ENCODE assay signal across 8 cellular contexts in genomic region chr2:20222769-20223344, GRCh38. TPM values are rescaled to one million over a fixed set of nuclear protein-coding genes. Genes with fewer than 3 reads are reported as not detected.
DNase-seq lines count a peak whose midpoint lies in the region; TF ChIP-seq lines count a peak whose summit lies in the region.

No MANE protein-coding gene starts in this region.

- DNase-seq in NCI-H2171 (lab: John Stamatoyannopoulos, UW), result peak; percentile 74
- DNase-seq in endodermal cell, result no peak
- no peak for DNase-seq in ovary
- DNase-seq in SW480 (ENCODE audit: low spot score), result no peak
- DNase-seq in 8988T, result no peak
- DNase-seq in retina, result no peak
- DNase-seq in activated gamma-delta T cell treated with Interleukin-2 at 50 U/mL for 16 hours, result no peak

- TF ChIP-seq CTCF in DOHH2 (IDR thresholded peaks at IDR 0.05; ENCODE audit: low read depth, low read length, poor library complexity, severe bottlenecking), result no peak
- no peak for TF ChIP-seq CTCF in endodermal cell (conservative IDR thresholded peaks at IDR 0.05)
- no peak for TF ChIP-seq CTCF in ovary (IDR thresholded peaks at IDR 0.05)

- H3K4me1 ChIP-seq in DOHH2 (ENCODE audit: control insufficient read depth, low read length) (peaks cover 31% of the 10 kb centered on the region), endodermal cell (ENCODE audit: control insufficient read depth, insufficient read depth, low read length) (peaks cover 5% of the 10 kb centered on the region), ovary (ENCODE audit: insufficient read depth) (peaks cover 2% of the 10 kb centered on the region)

- intact Hi-C loops in ovary (cut with DNase I), result loop anchor here in 2 of 4 donors (5.0 kb wide), 2 partner anchors 81 to 86 kb away; no protein-coding TSS in a partner anchor

- H3K79me2 ChIP-seq in DOHH2 (ENCODE audit: control insufficient read depth, low read length), result no peaks in the 10 kb centered on the region

- TF ChIP-seq EP300 in ovary (IDR thresholded peaks at IDR 0.05), result no peak

- H3K36me3 ChIP-seq in DOHH2 (ENCODE audit: control insufficient read depth, low read length) (no peaks in the 10 kb centered on the region), endodermal cell (ENCODE audit: control insufficient read depth, insufficient read depth, low read length) (no peaks in the 10 kb centered on the region), ovary (no peaks in the 10 kb centered on the region)

- H3K4me3 Mint-ChIP-seq in endodermal cell, result peak overlapping the region; percentile 48

- 0 out of 2 replicates have a peak, but pooled peaks cover 5% of the 10 kb centered on the region for H4K20me1 ChIP-seq in DOHH2 (ENCODE audit: control insufficient read depth, insufficient read depth, low read depth, low read length)

- peak overlapping the region; percentile 21 for H3K27ac Mint-ChIP-seq in endodermal cell

- peak overlapping the region; percentile 72; the same call in 1 of the 2 replicates for H3K4me2 ChIP-seq in DOHH2 (ENCODE audit: low read length)

- H3K9me2 ChIP-seq in DOHH2 (replicated peaks; ENCODE audit: control insufficient read depth, low read length), result no peaks in the 10 kb centered on the region

- 51 to 54% methylated on average over 16 to 19 of the region's 19 CpGs for WGBS in endodermal cell (ENCODE audit: insufficient coverage in 1 of 2, insufficient read length in 1 of 2), 2 experiments
- 40 to 47% (median 42%) methylated on average over 19 of the region's 19 CpGs for WGBS in ovary, 3 donors

- H3K27ac ChIP-seq in DOHH2 (ENCODE audit: low read depth, low read length), result no peak overlapping the region
- H3K27ac ChIP-seq in endodermal cell (ENCODE audit: low read depth, low read length), result no peak overlapping the region
- no peak overlapping the region for H3K27ac ChIP-seq in ovary

- H3K36me3 Mint-ChIP-seq in endodermal cell (ENCODE audit: low read depth), result no peaks in the 10 kb centered on the region

- H3K9me3 ChIP-seq in DOHH2 (ENCODE audit: control insufficient read depth, insufficient read depth, low read length), result no peaks in the 10 kb centered on the region
- no peaks in the 10 kb centered on the region for H3K9me3 ChIP-seq in endodermal cell (ENCODE audit: control insufficient read depth, low read length)
- H3K9me3 ChIP-seq in ovary, result no peaks in the 10 kb centered on the region

- no peak overlapping the region for H3K9ac ChIP-seq in endodermal cell (ENCODE audit: extremely low read depth, low read length, poor library complexity, severe bottlenecking)

- no peaks in the 10 kb centered on the region for H3F3A ChIP-seq in DOHH2 (ENCODE audit: control insufficient read depth, insufficient read depth)

- H3K9me3 Mint-ChIP-seq in endodermal cell, result no peaks in the 10 kb centered on the region

- peak overlapping the region; percentile 66 for H3K4me3 ChIP-seq in DOHH2 (ENCODE audit: low read length)
- H3K4me3 ChIP-seq in endodermal cell (ENCODE audit: low read length), result peak overlapping the region; percentile 80
- peak overlapping the region; percentile 47 for H3K4me3 ChIP-seq in ovary

- TF ChIP-seq POLR2A in ovary (IDR thresholded peaks at IDR 0.05), result no peak

- peaks cover 19% of the 10 kb centered on the region for H3K4me1 Mint-ChIP-seq in endodermal cell

- H3K27me3 ChIP-seq in DOHH2 (ENCODE audit: control insufficient read depth, low read length) (peaks cover 60% of the 10 kb centered on the region), endodermal cell (ENCODE audit: control insufficient read depth, insufficient read depth, low read length, poor library complexity, severe bottlenecking) (peaks cover 27% of the 10 kb centered on the region), ovary (no peaks in the 10 kb centered on the region)

- H3K27me3 Mint-ChIP-seq in endodermal cell (ENCODE audit: insufficient read depth), result peaks cover 28% of the 10 kb centered on the region

RNA-seq across cellular contexts. Expression of gene SDC1, which starts 2.1 kb away (rescaled TPM):
- total RNA-seq in endodermal cell, result 10 to 100 TPM; 12.7 to 19.2 TPM
- polyA plus RNA-seq in endodermal cell (2013, experiment 1 of 2), result 36.9 TPM
- polyA plus RNA-seq in endodermal cell (2013, experiment 2 of 2), result 39.5 TPM
- total RNA-seq in ovary, result 1 to 10 TPM; 2.3 to 9.1 (median 4.2) TPM
- 1 to 10 TPM in 1 of 2 donors, under 1 TPM in 1; 0.62 to 1.8 TPM for polyA plus RNA-seq in ovary
